ENCODE assay signal across 13 cellular contexts in the genomic region with DNA sequence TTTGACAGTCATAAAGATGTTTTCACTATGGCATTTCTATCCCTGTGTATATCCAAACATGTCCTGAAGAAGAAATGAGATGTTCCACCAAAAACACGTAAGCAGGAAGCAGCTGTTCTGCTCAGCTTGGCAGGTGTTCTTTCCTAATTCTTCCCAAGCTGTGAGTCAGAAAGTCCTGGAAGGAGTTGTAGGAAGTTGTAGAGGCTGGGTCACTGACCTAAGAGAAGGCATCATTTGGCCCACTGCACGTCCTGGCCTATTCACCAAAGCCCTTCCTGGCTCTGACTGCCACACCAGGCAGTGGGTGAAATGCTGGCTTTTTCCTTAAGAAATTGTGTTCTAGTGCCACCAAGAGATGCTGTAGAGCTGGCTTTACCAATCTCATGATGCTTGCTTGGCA. TPM values are rescaled to one million over a fixed set of nuclear protein-coding genes. Genes with fewer than 3 reads are reported as not detected.
DNase-seq lines count a peak whose midpoint lies in the region; ATAC-seq and TF ChIP-seq lines count a peak whose summit lies in the region.
"Had no signal": no experiment of that assay in that cellular context is flagged by ENCODE, and none has a peak within 500 bp of the region (broad histone marks: within the 10 kb centered on the region; RNA-seq: fewer than 3 reads in every experiment).

No MANE protein-coding gene starts in this region.

- no peaks in the 10 kb centered on the region for H3K4me1 ChIP-seq in right cardiac atrium (ENCODE audit: control insufficient read depth, insufficient read depth, low read length)
- H3K4me1 ChIP-seq in thyroid gland: peaks cover 12 to 21% of the 10 kb centered on the region in 2 donors
- no peaks in the 10 kb centered on the region for H3K4me1 ChIP-seq in smooth muscle cell (ENCODE audit: low read depth)
- H3K4me1 ChIP-seq: prostate gland had no signal

- H3K27me3 Mint-ChIP-seq in CD4-positive, alpha-beta T cell: no peaks in the 10 kb centered on the region

- H3K4me1 Mint-ChIP-seq in CD4-positive, alpha-beta T cell (ENCODE audit: low read depth): no peaks in the 10 kb centered on the region

- no peak overlapping the region for H3K27ac Mint-ChIP-seq in CD4-positive, alpha-beta T cell
- H3K27ac Mint-ChIP-seq: T-helper 1 cell treated with Interleukin-12 subunit alpha and Interleukin-12 subunit beta and Interleukin-4 antibody, amounts not matched to agents 30 μg/mL and 1 μg/mL, for 36 hours had no signal

- 38% methylated on average over 2 of the region's 2 CpGs for WGBS in right cardiac atrium
- 39 to 80% methylated on average over 2 of the region's 2 CpGs for WGBS in thyroid gland, 2 donors
- 89% methylated on average over 2 of the region's 2 CpGs for WGBS in smooth muscle cell (ENCODE audit: low lambda C conversion rate)

- no peak overlapping the region for H3K9ac ChIP-seq in smooth muscle cell (ENCODE audit: low read depth)

- no peak for TF ChIP-seq POLR2A in thyroid gland (IDR thresholded peaks at IDR 0.05)

- H4K20me1 ChIP-seq in smooth muscle cell (ENCODE audit: low read depth): no peaks in the 10 kb centered on the region

- H3K9me3 ChIP-seq in right cardiac atrium (ENCODE audit: control insufficient read depth, low read length) (no peaks in the 10 kb centered on the region), thyroid gland (no peaks in the 10 kb centered on the region), smooth muscle cell (replicated peaks; ENCODE audit: low read depth) (no peaks in the 10 kb centered on the region)
- no peaks in the 10 kb centered on the region for H3K9me3 ChIP-seq in CD4-positive, alpha-beta T cell (ENCODE audit: control insufficient read depth, low read length)
- H3K9me3 ChIP-seq: prostate gland had no signal

- no peak overlapping the region for H3K4me3 Mint-ChIP-seq in CD4-positive, alpha-beta T cell
- H3K4me3 Mint-ChIP-seq: T-helper 1 cell treated with Interleukin-12 subunit alpha and Interleukin-12 subunit beta and Interleukin-4 antibody, amounts not matched to agents 30 μg/mL and 1 μg/mL, for 36 hours had no signal

- H3K27ac ChIP-seq in right cardiac atrium (ENCODE audit: low read length): no peak overlapping the region
- peak overlapping the region in 2 of 3 donors; percentile 52 to 72 for H3K27ac ChIP-seq in thyroid gland
- H3K27ac ChIP-seq in smooth muscle cell (ENCODE audit: low read depth): no peak overlapping the region
- H3K27ac ChIP-seq in CD4-positive, alpha-beta T cell (ENCODE audit: low read depth, low read length): no peak overlapping the region
- H3K27ac ChIP-seq: prostate gland had no signal

- no peak for TF ChIP-seq CTCF in astrocyte of the spinal cord (IDR thresholded peaks at IDR 0.05; ENCODE audit: low read depth, low read length)
- no peak for TF ChIP-seq CTCF in thyroid gland (IDR thresholded peaks at IDR 0.05)
- no peak for TF ChIP-seq CTCF in smooth muscle cell (IDR thresholded peaks at IDR 0.05; ENCODE audit: borderline replicate concordance, insufficient read depth, poor library complexity, severe bottlenecking)
- TF ChIP-seq CTCF in CD4-positive, alpha-beta T cell (IDR thresholded peaks at IDR 0.05): no peak

- in situ Hi-C loops in astrocyte of the spinal cord (cut with HindIII; ENCODE audit: low sequenced_read_pairs): no loop called here

- CTCF ChIA-PET in CD4-positive, alpha-beta T cell (lab: Charles Lee): no interaction called here

- intact Hi-C loops in right cardiac atrium (cut with DNase I): no loop called here
- intact Hi-C loops in thyroid gland (cut with DNase I): no loop called here
- intact Hi-C loops in CD4-positive, alpha-beta T cell (cut with DNase I, micrococcal nuclease): no loop called here

- H3K36me3 ChIP-seq in thyroid gland: peaks cover 8 to 9% of the 10 kb centered on the region in 2 donors
- no peaks in the 10 kb centered on the region for H3K36me3 ChIP-seq in smooth muscle cell (ENCODE audit: low read depth)
- H3K36me3 ChIP-seq: prostate gland had no signal

- H3K4me3 ChIP-seq in astrocyte of the spinal cord (ENCODE audit: low read depth, low read length) (no peak overlapping the region), right cardiac atrium (ENCODE audit: low read length) (no peak overlapping the region), thyroid gland (replicated peaks in 1 of 3) (no peak overlapping the region), smooth muscle cell (no peak overlapping the region)
- H3K4me3 ChIP-seq: prostate gland had no signal

- no peaks in the 10 kb centered on the region for H3K9me3 Mint-ChIP-seq in CD4-positive, alpha-beta T cell

- H3K36me3 Mint-ChIP-seq in CD4-positive, alpha-beta T cell (ENCODE audit: low read depth): peaks cover 6% of the 10 kb centered on the region

- ATAC-seq in right cardiac atrium: peak; percentile 74 to 93
- ATAC-seq in CD4-positive, alpha-beta T cell (ENCODE audit: poor library complexity): no peak
- ATAC-seq: left lobe of liver had no signal

- H3F3A ChIP-seq in smooth muscle cell (ENCODE audit: low read depth): no peaks in the 10 kb centered on the region

- no peak overlapping the region for H3K4me2 ChIP-seq in smooth muscle cell

- H3K27me3 ChIP-seq in right cardiac atrium (ENCODE audit: control insufficient read depth, insufficient read depth) (no peaks in the 10 kb centered on the region), thyroid gland (no peaks in the 10 kb centered on the region), smooth muscle cell (ENCODE audit: low read depth) (no peaks in the 10 kb centered on the region)
- H3K27me3 ChIP-seq in CD4-positive, alpha-beta T cell (ENCODE audit: control insufficient read depth, insufficient read depth, low read length): no peaks in the 10 kb centered on the region

- POLR2A ChIA-PET in CD4-positive, alpha-beta T cell (lab: Charles Lee): no interaction called here

- peak; percentile 10 for DNase-seq in HPDE6-E6E7 (ENCODE audit: extremely low spot score)
- DNase-seq in astrocyte of the spinal cord (ENCODE audit: low read depth, low spot score): peak; percentile 57
- peak in 1 of 3 donors; percentile 16 for DNase-seq in right cardiac atrium
- peak in 1 of 2 donors; percentile 23 for DNase-seq in thyroid gland
- no peak for DNase-seq in smooth muscle cell (lab: John Stamatoyannopoulos, UW; ENCODE audit: unreplicated experiment)
- no peak for DNase-seq in SKM-1 (lab: John Stamatoyannopoulos, UW; ENCODE audit: unreplicated experiment)
- DNase-seq in CD4-positive, alpha-beta T cell: no peak
- DNase-seq: activated CD8-positive, alpha-beta memory T cell treated with anti-CD3 and anti-CD28 coated beads for 24 hours; amniotic stem cell; NCI-H187 had no signal

- no peaks in the 10 kb centered on the region for H3K79me2 ChIP-seq in smooth muscle cell (ENCODE audit: low read depth)

- H2AFZ ChIP-seq in smooth muscle cell (ENCODE audit: low read depth): no peak overlapping the region

RNA-seq across cellular contexts. Expression of a gene that starts 40.3 kb away (rescaled TPM):
- total RNA-seq in right cardiac atrium (1 to 10 TPM; 1.5 to 6.8 (median 2.9) TPM), thyroid gland (10 to 100 TPM; 23.9 to 61.1 (median 31.8) TPM), smooth muscle cell (0.27 and 0.72 TPM in 2 replicates)
- polyA plus RNA-seq in right cardiac atrium (4.9 TPM), smooth muscle cell (0.53 and 1.3 TPM in 2 replicates)
- total RNA-seq in CD4-positive, alpha-beta T cell: 10 to 100 TPM; 16.1 to 16.8 TPM

Comparison
In these comparisons a context has a peak if more than half of its experiments do, and no peak if none do; other contexts are left out.
1. DNase-seq: peak in HPDE6-E6E7 (single experiment) and astrocyte of the spinal cord (single experiment); none in smooth muscle cell (single experiment), SKM-1 (single experiment) and CD4-positive, alpha-beta T cell (0 of 10).
2. H3K27ac ChIP-seq: peak in thyroid gland (2 of 3); none in right cardiac atrium (single experiment), smooth muscle cell (single experiment) and CD4-positive, alpha-beta T cell (single experiment).